ENCODE assay signal across 1 cellular context in the genomic region with DNA sequence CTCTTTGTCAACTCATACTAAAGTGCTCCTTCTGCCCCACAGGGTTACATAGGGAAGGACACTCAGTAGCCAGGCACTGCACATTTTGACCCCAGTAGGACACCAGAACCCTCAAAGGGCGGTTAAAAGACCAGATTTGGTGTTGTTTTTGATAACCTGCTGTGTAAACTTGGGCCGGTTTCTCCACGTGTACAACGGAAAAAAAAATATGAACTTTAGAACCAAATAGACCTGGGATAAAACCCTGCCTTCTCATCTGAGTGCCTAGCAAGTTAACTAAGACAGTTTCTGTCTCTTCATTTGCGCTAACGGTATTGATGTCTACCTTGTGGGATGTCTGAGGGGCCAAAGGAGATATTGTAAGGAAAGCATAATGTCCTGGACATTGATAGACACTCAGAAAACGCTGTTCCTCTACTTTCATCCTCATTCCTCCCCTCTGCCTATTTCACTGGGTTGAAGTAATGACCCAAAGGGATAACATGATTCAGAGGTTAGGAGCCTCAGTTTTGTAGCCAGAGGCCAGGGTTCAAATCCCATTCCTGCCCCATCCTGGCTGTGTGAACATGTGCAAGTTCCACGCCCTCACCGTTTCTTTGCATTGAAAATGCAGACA.
TF ChIP-seq lines count a peak whose summit lies in the region.

No MANE protein-coding gene starts in this region.

TF ChIP-seq in GM23338, 12 proteins besides CTCF, POLR2A, EP300 and RAD21:
- TF ChIP-seq, protein P1, sequence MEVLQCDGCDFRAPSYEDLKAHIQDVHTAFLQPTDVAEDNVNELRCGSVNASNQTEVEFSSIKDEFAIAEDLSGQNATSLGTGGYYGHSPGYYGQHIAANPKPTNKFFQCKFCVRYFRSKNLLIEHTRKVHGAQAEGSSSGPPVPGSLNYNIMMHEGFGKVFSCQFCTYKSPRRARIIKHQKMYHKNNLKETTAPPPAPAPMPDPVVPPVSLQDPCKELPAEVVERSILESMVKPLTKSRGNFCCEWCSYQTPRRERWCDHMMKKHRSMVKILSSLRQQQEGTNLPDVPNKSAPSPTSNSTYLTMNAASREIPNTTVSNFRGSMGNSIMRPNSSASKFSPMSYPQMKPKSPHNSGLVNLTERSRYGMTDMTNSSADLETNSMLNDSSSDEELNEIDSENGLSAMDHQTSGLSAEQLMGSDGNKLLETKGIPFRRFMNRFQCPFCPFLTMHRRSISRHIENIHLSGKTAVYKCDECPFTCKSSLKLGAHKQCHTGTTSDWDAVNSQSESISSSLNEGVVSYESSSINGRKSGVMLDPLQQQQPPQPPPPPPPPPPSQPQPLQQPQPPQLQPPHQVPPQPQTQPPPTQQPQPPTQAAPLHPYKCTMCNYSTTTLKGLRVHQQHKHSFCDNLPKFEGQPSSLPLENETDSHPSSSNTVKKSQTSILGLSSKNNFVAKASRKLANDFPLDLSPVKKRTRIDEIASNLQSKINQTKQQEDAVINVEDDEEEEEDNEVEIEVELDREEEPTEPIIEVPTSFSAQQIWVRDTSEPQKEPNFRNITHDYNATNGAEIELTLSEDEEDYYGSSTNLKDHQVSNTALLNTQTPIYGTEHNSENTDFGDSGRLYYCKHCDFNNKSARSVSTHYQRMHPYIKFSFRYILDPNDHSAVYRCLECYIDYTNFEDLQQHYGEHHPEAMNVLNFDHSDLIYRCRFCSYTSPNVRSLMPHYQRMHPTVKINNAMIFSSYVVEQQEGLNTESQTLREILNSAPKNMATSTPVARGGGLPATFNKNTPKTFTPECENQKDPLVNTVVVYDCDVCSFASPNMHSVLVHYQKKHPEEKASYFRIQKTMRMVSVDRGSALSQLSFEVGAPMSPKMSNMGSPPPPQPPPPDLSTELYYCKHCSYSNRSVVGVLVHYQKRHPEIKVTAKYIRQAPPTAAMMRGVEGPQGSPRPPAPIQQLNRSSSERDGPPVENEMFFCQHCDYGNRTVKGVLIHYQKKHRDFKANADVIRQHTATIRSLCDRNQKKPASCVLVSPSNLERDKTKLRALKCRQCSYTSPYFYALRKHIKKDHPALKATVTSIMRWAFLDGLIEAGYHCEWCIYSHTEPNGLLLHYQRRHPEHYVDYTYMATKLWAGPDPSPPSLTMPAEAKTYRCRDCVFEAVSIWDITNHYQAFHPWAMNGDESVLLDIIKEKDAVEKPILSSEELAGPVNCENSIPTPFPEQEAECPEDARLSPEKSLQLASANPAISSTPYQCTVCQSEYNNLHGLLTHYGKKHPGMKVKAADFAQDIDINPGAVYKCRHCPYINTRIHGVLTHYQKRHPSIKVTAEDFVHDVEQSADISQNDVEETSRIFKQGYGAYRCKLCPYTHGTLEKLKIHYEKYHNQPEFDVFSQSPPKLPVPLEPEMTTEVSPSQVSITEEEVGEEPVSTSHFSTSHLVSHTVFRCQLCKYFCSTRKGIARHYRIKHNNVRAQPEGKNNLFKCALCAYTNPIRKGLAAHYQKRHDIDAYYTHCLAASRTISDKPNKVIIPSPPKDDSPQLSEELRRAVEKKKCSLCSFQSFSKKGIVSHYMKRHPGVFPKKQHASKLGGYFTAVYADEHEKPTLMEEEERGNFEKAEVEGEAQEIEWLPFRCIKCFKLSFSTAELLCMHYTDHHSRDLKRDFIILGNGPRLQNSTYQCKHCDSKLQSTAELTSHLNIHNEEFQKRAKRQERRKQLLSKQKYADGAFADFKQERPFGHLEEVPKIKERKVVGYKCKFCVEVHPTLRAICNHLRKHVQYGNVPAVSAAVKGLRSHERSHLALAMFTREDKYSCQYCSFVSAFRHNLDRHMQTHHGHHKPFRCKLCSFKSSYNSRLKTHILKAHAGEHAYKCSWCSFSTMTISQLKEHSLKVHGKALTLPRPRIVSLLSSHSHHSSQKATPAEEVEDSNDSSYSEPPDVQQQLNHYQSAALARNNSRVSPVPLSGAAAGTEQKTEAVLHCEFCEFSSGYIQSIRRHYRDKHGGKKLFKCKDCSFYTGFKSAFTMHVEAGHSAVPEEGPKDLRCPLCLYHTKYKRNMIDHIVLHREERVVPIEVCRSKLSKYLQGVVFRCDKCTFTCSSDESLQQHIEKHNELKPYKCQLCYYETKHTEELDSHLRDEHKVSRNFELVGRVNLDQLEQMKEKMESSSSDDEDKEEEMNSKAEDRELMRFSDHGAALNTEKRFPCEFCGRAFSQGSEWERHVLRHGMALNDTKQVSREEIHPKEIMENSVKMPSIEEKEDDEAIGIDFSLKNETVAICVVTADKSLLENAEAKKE (CRISPR knock-in tag; IDR thresholded peaks at IDR 0.05), result no peak
- no peak for TF ChIP-seq EZH2 (IDR thresholded peaks at IDR 0.05; ENCODE audit: low read depth, unreplicated experiment)
TF ChIP-seq in GM23338: peak in this region for 0.
